Comparison of ENCODE assay signal across 19 cellular contexts in the genomic region with DNA sequence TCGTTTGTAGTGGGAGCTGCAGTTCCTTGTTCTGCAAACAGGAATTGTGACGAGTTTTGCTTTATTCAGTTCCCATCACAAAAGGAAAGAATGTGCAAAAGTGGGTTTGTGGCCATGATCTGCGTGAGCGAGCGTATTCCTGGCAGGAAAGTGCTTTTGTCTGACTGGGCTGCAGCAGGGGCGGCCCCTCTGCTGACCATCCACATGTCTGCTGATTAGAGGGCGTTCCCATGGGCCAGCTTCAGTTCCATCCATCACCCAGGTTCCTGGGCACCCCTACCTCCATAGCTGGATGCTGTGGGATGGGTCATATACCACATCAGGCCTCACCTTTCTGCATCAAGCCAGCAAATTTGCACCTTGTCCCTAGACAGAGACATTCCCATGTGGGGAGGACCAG. TPM values are rescaled to one million over a fixed set of nuclear protein-coding genes. Genes with fewer than 3 reads are reported as not detected.
DNase-seq lines count a peak whose midpoint lies in the region; ATAC-seq and TF ChIP-seq lines count a peak whose summit lies in the region.
"Had no signal": no experiment of that assay in that cellular context is flagged by ENCODE, and none has a peak within 500 bp of the region (broad histone marks: within the 10 kb centered on the region; RNA-seq: fewer than 3 reads in every experiment).

No MANE protein-coding gene starts in this region.

- DNase-seq in cardiac septum (ENCODE audit: low spot score) = peak; percentile 51
- no peak for DNase-seq in right cardiac atrium
- peak; percentile 22 for DNase-seq in islet precursor cell
- DNase-seq in neural crest cell (ENCODE audit: low read depth, low spot score) = no peak
- DNase-seq in activated CD4-positive, alpha-beta T cell treated with anti-CD3 and anti-CD28 coated beads, Interleukin-2, amount 50 U/mL, for 4 hours = no peak
- no peak for DNase-seq in GM13976 (ENCODE audit: low spot score)
- DNase-seq in MV-4-11 (lab: John Stamatoyannopoulos, UW) = no peak
- DNase-seq: C1 segment of cervical spinal cord; Calu3; CD4-positive, alpha-beta memory T cell; COR-L47; DMS53; DMS79 treated with DMSO at 0.1 percent for 48 hours; GF-D8; GOT3; HFFc6 had no signal

- no peaks in the 10 kb centered on the region for H3K27me3 ChIP-seq in right cardiac atrium (ENCODE audit: control insufficient read depth, insufficient read depth)

- no peaks in the 10 kb centered on the region for H3K27me3 Mint-ChIP-seq in neural crest cell (ENCODE audit: low read depth)

- H3K4me3 Mint-ChIP-seq in neural crest cell = no peak overlapping the region
- H3K4me3 Mint-ChIP-seq: CD4-positive, alpha-beta memory T cell; HFFc6 had no signal

- no peaks in the 10 kb centered on the region for H3K4me1 ChIP-seq in right cardiac atrium (ENCODE audit: control insufficient read depth, insufficient read depth, low read length)
- H3K4me1 ChIP-seq: HAP-1 had no signal

- H3K36me3 Mint-ChIP-seq in neural crest cell (ENCODE audit: low read depth) = no peaks in the 10 kb centered on the region
- H3K36me3 Mint-ChIP-seq: CD4-positive, alpha-beta memory T cell had no signal

- intact Hi-C loops in cardiac septum (cut with DNase I) = no loop called here
- intact Hi-C loops in right cardiac atrium (cut with DNase I) = no loop called here

- no peak overlapping the region for H3K4me3 ChIP-seq in right cardiac atrium (ENCODE audit: low read length)
- H3K4me3 ChIP-seq: HAP-1 had no signal

- H3K27ac Mint-ChIP-seq in neural crest cell (ENCODE audit: unreplicated experiment) = peak overlapping the region; percentile 72
- H3K27ac Mint-ChIP-seq: HFFc6 had no signal

- ATAC-seq in right cardiac atrium = no peak

- no peak overlapping the region for H3K27ac ChIP-seq in right cardiac atrium (ENCODE audit: low read length)

- in situ Hi-C loops in GM13976 (cut with MboI; ENCODE audit: low sequenced_read_pairs, unreplicated experiment) = no loop called here

- peaks cover 10% of the 10 kb centered on the region for H3K4me1 Mint-ChIP-seq in neural crest cell
- H3K4me1 Mint-ChIP-seq: CD4-positive, alpha-beta memory T cell had no signal

- H3K9me3 Mint-ChIP-seq in neural crest cell = no peaks in the 10 kb centered on the region
- H3K9me3 Mint-ChIP-seq: HFFc6 had no signal

- no peaks in the 10 kb centered on the region for H3K9me3 ChIP-seq in right cardiac atrium (ENCODE audit: control insufficient read depth, low read length)
- H3K9me3 ChIP-seq: HAP-1 had no signal

- no peak for TF ChIP-seq CTCF in neural crest cell (conservative IDR thresholded peaks at IDR 0.05)
- no peak for TF ChIP-seq CTCF in GM13976 (IDR thresholded peaks at IDR 0.05; ENCODE audit: borderline replicate concordance, control extremely low read depth, extremely low read depth, insufficient read depth, missing control alignments)

- WGBS in right cardiac atrium = 75% methylated on average over 7 of the region's 7 CpGs

RNA-seq across cellular contexts. Expression of a gene that starts 28.9 kb away (rescaled TPM):
- 0.30 TPM for total RNA-seq in cardiac septum
- total RNA-seq in right cardiac atrium = not detected
- 0.27 TPM for polyA plus RNA-seq in right cardiac atrium
- total RNA-seq in neural crest cell = 1.1 and 1.8 TPM in 2 replicates
- total RNA-seq: A172; CD4-positive, alpha-beta memory T cell; G401 had no signal
- polyA plus RNA-seq: CD4-positive, alpha-beta memory T cell had no signal

Comparison
In these comparisons a context has a peak if more than half of its experiments do, and no peak if none do; other contexts are left out.
1. DNase-seq: peak in cardiac septum (single experiment) and islet precursor cell (single experiment); none in right cardiac atrium (0 of 3), neural crest cell (single experiment), activated CD4-positive, alpha-beta T cell treated with anti-CD3 and anti-CD28 coated beads, Interleukin-2, amount 50 U/mL, for 4 hours (0 of 2), GM13976 (single experiment) and MV-4-11 (single experiment).